ENCODE assay signal across 18 cellular contexts in the genomic region with DNA sequence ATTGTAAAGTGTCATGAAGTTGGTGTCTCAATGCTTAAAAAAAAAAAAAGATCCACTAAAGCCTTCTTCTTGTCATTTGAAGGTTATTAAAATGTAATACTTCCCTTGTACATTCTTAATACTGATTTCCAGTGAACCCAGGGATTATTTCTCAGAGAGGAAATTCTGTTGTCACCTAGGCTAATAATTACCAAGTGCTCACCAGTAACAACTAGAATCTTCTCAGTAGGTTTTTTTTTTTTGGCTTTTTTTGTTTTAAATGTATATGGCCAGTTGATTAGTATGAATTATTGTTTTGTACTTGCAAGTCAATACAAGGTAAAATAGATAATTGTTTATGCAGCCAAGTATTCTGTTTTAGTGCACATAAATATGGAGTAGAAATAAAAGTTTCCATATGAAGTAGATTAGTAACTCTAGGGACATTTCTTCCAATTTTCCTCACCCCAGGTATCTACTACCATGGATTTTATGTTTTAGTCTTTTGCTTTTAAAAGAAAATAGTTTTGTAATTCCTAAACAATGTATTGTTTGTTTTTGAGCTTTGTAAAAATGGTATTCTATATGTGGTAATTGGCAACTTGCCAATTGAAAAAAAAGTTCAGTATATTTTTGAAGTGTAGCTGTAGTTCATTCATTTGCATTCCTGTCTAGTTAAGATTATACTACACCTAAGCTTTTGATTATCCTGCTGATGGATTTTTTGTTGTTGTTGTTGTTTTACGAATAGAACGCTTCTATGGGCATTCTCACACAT. TPM values are rescaled to one million over a fixed set of nuclear protein-coding genes. Genes with fewer than 3 reads are reported as not detected.
A peak's percentile ranks its signal among the peaks of the same experiment; 100 is the strongest.
DNase-seq lines count a peak whose midpoint lies in the region; ATAC-seq and TF ChIP-seq lines count a peak whose summit lies in the region.
"Had no signal": no experiment of that assay in that cellular context is flagged by ENCODE, and none has a peak within 500 bp of the region (broad histone marks: within the 10 kb centered on the region; RNA-seq: fewer than 3 reads in every experiment).

No MANE protein-coding gene starts in this region.

- no peaks in the 10 kb centered on the region for H3K27me3 ChIP-seq in SJSA1 (replicated peaks)
- H3K27me3 ChIP-seq in suprapubic skin: no peaks in the 10 kb centered on the region
- H3K27me3 ChIP-seq: MG63 had no signal

- ATAC-seq in left lobe of liver (peak; percentile 27), HG02798 (IDR thresholded peaks at IDR 0.05; ENCODE audit: poor library complexity, unreplicated experiment) (no peak)
- ATAC-seq: activated T-cell treated with anti-CD3 and anti-CD28 coated beads, Interleukin-2, amount 50 U/mL, for 4 hours; stimulated activated memory B cell treated with anti-CD40 and anti-IgM and Interleukin-4, amounts not matched to agents 10 μg/mL and 1 μg/mL and 100 μg/mL, for 72 hours had no signal

- CTCF ChIA-PET in HEK293 (lab: Yijun Ruan, JAX): no interaction called here

- H3K4me3 ChIP-seq in HEK293 (ENCODE audit: low read depth, low read length) (no peak overlapping the region), SJSA1 (no peak overlapping the region), suprapubic skin (no peak overlapping the region)
- H3K4me3 ChIP-seq: MG63 had no signal

- no peak for TF ChIP-seq CTCF in HEK293 (tag by site-specific recombination; IDR thresholded peaks at IDR 0.05)
- TF ChIP-seq CTCF in suprapubic skin (IDR thresholded peaks at IDR 0.05): no peak

- H3K9me3 ChIP-seq in HEK293 (ENCODE audit: control insufficient read depth, insufficient read depth, low read depth, low read length) (no peaks in the 10 kb centered on the region), SJSA1 (replicated peaks) (no peaks in the 10 kb centered on the region), suprapubic skin (no peaks in the 10 kb centered on the region)
- H3K9me3 ChIP-seq: MG63 had no signal

- peaks cover 54% of the 10 kb centered on the region for H3K4me1 ChIP-seq in HEK293 (ENCODE audit: control insufficient read depth, insufficient read depth, low read length)
- H3K4me1 ChIP-seq in SJSA1 (replicated peaks): peaks cover 54% of the 10 kb centered on the region
- H3K4me1 ChIP-seq in suprapubic skin: peaks cover 46% of the 10 kb centered on the region

- no peak overlapping the region for H3K27ac ChIP-seq in HEK293 (ENCODE audit: extremely low read depth, low read depth, low read length)
- peak overlapping the region; percentile 90 for H3K27ac ChIP-seq in SJSA1
- peak overlapping the region; percentile 47 for H3K27ac ChIP-seq in suprapubic skin

- POLR2A ChIA-PET in HEK293 (lab: Yijun Ruan, JAX): interaction anchor here (1.3 kb wide), 1 partner anchor 21 kb away, joined by 3 read pairs; no protein-coding TSS in a partner anchor

- peak in 1 of 2 experiments; percentile 31 for DNase-seq in SJSA1 (ENCODE audit: low read depth in 1 of 2, low spot score in 2 of 2)
- DNase-seq in left lobe of liver (ENCODE audit: low spot score): no peak
- DNase-seq in suprapubic skin (ENCODE audit: low spot score in 2 of 2): no peak
- DNase-seq in globus pallidus (ENCODE audit: low spot score): no peak
- no peak for DNase-seq in NCI-H1092 (lab: John Stamatoyannopoulos, UW)
- DNase-seq: activated CD4-positive, alpha-beta T cell treated with anti-CD3 and anti-CD28 coated beads, Interleukin-2, amount 50 U/mL, for 1 hour; activated naive CD8-positive, alpha-beta T cell treated with anti-CD3 and anti-CD28 coated beads, Interleukin-2, amount 10 ng/mL, durations not matched to agents 7 days and 5 days; activated T-cell treated with anti-CD3 and anti-CD28 coated beads, Interleukin-2, amount 50 U/mL, for 4 hours; CD4-positive, alpha-beta T cell; central memory CD4-positive, alpha-beta T cell; immature natural killer cell; NCI-H2029 treated with DMSO at 0.1 percent for 48 hours; NCI-H774; Right ventricle myocardium superior had no signal

- no peak for TF ChIP-seq POLR2A in suprapubic skin (IDR thresholded peaks at IDR 0.05)

- 90% methylated on average over 2 of the region's 2 CpGs for WGBS in suprapubic skin

- TF ChIP-seq EP300 in suprapubic skin (IDR thresholded peaks at IDR 0.05): no peak

- no peaks in the 10 kb centered on the region for H3K36me3 ChIP-seq in HEK293 (ENCODE audit: control insufficient read depth in 2 of 2, insufficient read depth in 1 of 2, low read length in 2 of 2)
- H3K36me3 ChIP-seq in SJSA1: no peaks in the 10 kb centered on the region
- no peaks in the 10 kb centered on the region for H3K36me3 ChIP-seq in suprapubic skin
- H3K36me3 ChIP-seq: MG63 had no signal

TF ChIP-seq in HEK293, 187 proteins besides CTCF, POLR2A, EP300 and RAD21 (continues in another document):
- peak; percentile 32; the same call in 1 of the 2 replicates for TF ChIP-seq ZEB2 (tag by site-specific recombination; IDR thresholded peaks at IDR 0.05)
- TF ChIP-seq, protein P1, sequence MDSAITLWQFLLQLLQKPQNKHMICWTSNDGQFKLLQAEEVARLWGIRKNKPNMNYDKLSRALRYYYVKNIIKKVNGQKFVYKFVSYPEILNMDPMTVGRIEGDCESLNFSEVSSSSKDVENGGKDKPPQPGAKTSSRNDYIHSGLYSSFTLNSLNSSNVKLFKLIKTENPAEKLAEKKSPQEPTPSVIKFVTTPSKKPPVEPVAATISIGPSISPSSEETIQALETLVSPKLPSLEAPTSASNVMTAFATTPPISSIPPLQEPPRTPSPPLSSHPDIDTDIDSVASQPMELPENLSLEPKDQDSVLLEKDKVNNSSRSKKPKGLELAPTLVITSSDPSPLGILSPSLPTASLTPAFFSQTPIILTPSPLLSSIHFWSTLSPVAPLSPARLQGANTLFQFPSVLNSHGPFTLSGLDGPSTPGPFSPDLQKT (IDR thresholded peaks at IDR 0.05; ENCODE audit: borderline replicate concordance, low read depth, low read length): no peak
- peak; percentile 55; the same call in 1 of the 2 replicates for TF ChIP-seq ZNF24 (tag by site-specific recombination; IDR thresholded peaks at IDR 0.05)
- no peak for TF ChIP-seq ZNF555 (tag by site-specific recombination; conservative IDR thresholded peaks at IDR 0.05)
- TF ChIP-seq ZNF239 (tag by site-specific recombination; IDR thresholded peaks at IDR 0.05): no peak
- peak; percentile 68; the same call in 1 of the 2 replicates for TF ChIP-seq BCL11B (tag by site-specific recombination; IDR thresholded peaks at IDR 0.05; ENCODE audit: low read depth)
- TF ChIP-seq, protein P2, sequence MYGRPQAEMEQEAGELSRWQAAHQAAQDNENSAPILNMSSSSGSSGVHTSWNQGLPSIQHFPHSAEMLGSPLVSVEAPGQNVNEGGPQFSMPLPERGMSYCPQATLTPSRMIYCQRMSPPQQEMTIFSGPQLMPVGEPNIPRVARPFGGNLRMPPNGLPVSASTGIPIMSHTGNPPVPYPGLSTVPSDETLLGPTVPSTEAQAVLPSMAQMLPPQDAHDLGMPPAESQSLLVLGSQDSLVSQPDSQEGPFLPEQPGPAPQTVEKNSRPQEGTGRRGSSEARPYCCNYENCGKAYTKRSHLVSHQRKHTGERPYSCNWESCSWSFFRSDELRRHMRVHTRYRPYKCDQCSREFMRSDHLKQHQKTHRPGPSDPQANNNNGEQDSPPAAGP (tag by site-specific recombination; IDR thresholded peaks at IDR 0.05): no peak
- TF ChIP-seq ZNF530 (tag by site-specific recombination; IDR thresholded peaks at IDR 0.05; ENCODE audit: low read depth): no peak
- TF ChIP-seq ZBTB44 (tag by site-specific recombination; IDR thresholded peaks at IDR 0.05): peak; percentile 94
- no peak for TF ChIP-seq TRIM28 (IDR thresholded peaks at IDR 0.05; ENCODE audit: borderline replicate concordance, low read length)
- no peak for TF ChIP-seq ZNF202 (tag by site-specific recombination; IDR thresholded peaks at IDR 0.05; ENCODE audit: borderline replicate concordance)
- TF ChIP-seq ZFP69B (tag by site-specific recombination; IDR thresholded peaks at IDR 0.05): no peak
- peak; percentile 74 for TF ChIP-seq ZNF529 (tag by site-specific recombination; IDR thresholded peaks at IDR 0.05; ENCODE audit: insufficient replicate concordance)
- no peak for TF ChIP-seq ZNF223 (tag by site-specific recombination; IDR thresholded peaks at IDR 0.05)
- TF ChIP-seq ZNF148 (tag by site-specific recombination; IDR thresholded peaks at IDR 0.05; ENCODE audit: borderline replicate concordance): no peak

RNA-seq across cellular contexts. Expression of gene LAMC1, which starts 21.9 kb away (rescaled TPM):
- 171 and 220 TPM in 2 replicates for total RNA-seq in SJSA1 (2014; rRNA removed; shearing (Covaris generic))
- 19.0 TPM for total RNA-seq in left lobe of liver
- 100 to 1,000 TPM in 1 of 4 donors, 10 to 100 TPM in 3; 58.3 to 124 (median 77.6) TPM for total RNA-seq in suprapubic skin
- total RNA-seq: CD4-positive, alpha-beta T cell had no signal
